8 cellular contexts compared by ENCODE assay signal in the genomic region with DNA sequence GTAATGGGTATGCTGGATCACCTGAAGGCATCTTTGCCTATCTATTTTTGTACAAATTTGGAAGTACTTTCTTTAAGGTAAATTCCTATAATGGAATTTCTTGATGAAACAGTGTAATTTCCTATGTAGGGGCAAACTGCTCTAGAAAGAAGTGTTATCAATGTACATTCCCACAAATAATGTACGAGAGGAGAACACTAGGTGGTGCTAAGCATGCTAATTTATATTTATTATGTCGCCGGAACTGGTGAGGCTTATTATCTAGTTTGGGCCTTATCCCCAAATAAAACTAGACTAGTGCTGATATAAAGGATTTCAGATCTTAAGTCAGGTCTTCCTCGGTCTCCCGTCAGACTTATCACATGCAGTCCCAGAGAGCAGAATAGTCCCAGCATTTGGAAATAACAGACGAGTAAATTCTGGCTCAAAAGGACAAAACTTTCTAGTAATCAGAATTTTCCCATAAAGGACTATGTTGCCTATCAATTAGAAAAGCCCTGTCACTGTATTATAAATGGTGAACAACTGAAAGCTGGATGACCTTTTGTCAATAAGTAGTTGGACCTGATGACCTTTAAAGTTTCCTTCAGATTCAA.
A peak's percentile ranks its signal among the peaks of the same experiment; 100 is the strongest.
DNase-seq lines count a peak whose midpoint lies in the region; ATAC-seq and TF ChIP-seq lines count a peak whose summit lies in the region.

No MANE protein-coding gene starts in this region.

- H3K4me1 ChIP-seq in PC-3 (ENCODE audit: insufficient read depth, low read length) (peaks cover 25% of the 10 kb centered on the region), upper lobe of left lung (peaks cover 2 to 18% (median 8%) of the 10 kb centered on the region in 4 donors)

- CTCF ChIA-PET in PC-3 (lab: Charles Lee): interaction anchor here (0.6 kb wide), 1 partner anchor 1011 kb away, joined by 3 read pairs; no protein-coding TSS in a partner anchor

- WGBS in upper lobe of left lung, 2 donors: 42 to 44% methylated on average over 6 of the region's 6 CpGs

- no peak for TF ChIP-seq EP300 in upper lobe of left lung (IDR thresholded peaks at IDR 0.05)

- no peak overlapping the region for H2AFZ ChIP-seq in PC-3 (ENCODE audit: low read length)

- POLR2A ChIA-PET in PC-3 (lab: Charles Lee; ENCODE audit: unreplicated experiment): no interaction called here

- DNase-seq in SIG-M5 treated with dmso at 0.1 percent for 504 hours (lab: John Stamatoyannopoulos, UW; ENCODE audit: unreplicated experiment) (peak; percentile 39), SIG-M5 (lab: John Stamatoyannopoulos, UW) (no peak), PC-3 (peak; percentile 60), fibroblast of villous mesenchyme (ENCODE audit: low read depth) (peak; percentile 26), upper lobe of left lung (no peak), NCI-H187 treated with DMSO at 0.1 percent for 48 hours (lab: John Stamatoyannopoulos, UW) (no peak)
- no peak for DNase-seq in activated CD4-positive, alpha-beta T cell treated with anti-CD3 and anti-CD28 coated beads, Interleukin-2, amount 50 U/mL, for 1 hour

- intact Hi-C loops in PC-3 (cut with micrococcal nuclease): loop anchor here (1.0 to 5.0 kb wide), 3 partner anchors 34 to 137 kb away; no protein-coding TSS in a partner anchor

- no peak overlapping the region for H3K9ac ChIP-seq in PC-3 (ENCODE audit: low read length)

- peak; percentile 76 for TF ChIP-seq CTCF in PC-3 (conservative IDR thresholded peaks at IDR 0.05; ENCODE audit: low read depth, low read length)
- peak; percentile 45 for TF ChIP-seq CTCF in fibroblast of villous mesenchyme (IDR thresholded peaks at IDR 0.05; ENCODE audit: insufficient read depth, low read depth, low read length)
- TF ChIP-seq CTCF in upper lobe of left lung (IDR thresholded peaks at IDR 0.05): peak in 4 of 6 experiments; percentile 18 to 44 (median 36)

- H3K36me3 ChIP-seq in PC-3 (ENCODE audit: low read depth, low read length) (no peaks in the 10 kb centered on the region), upper lobe of left lung (no peaks in the 10 kb centered on the region)

- no peaks in the 10 kb centered on the region for H3K9me2 ChIP-seq in PC-3 (replicated peaks; ENCODE audit: low read length)

- H4K20me1 ChIP-seq in PC-3 (ENCODE audit: low read length): no peaks in the 10 kb centered on the region

- no peaks in the 10 kb centered on the region for H3K9me3 ChIP-seq in PC-3 (ENCODE audit: low read length)
- no peaks in the 10 kb centered on the region for H3K9me3 ChIP-seq in upper lobe of left lung

- no peak for TF ChIP-seq POLR2A in upper lobe of left lung (IDR thresholded peaks at IDR 0.05)

- H3F3A ChIP-seq in PC-3 (ENCODE audit: low read length, unreplicated experiment): peaks cover 4% of the 10 kb centered on the region

- H3K4me3 ChIP-seq in PC-3 (ENCODE audit: low read length): no peak overlapping the region
- H3K4me3 ChIP-seq in fibroblast of villous mesenchyme (ENCODE audit: low read depth, low read length): no peak overlapping the region
- no peak overlapping the region for H3K4me3 ChIP-seq in upper lobe of left lung

- H3K4me2 ChIP-seq in PC-3 (ENCODE audit: low read length): no peak overlapping the region

- no peaks in the 10 kb centered on the region for H3K79me2 ChIP-seq in PC-3 (ENCODE audit: low read length)

- peak; percentile 28; the same call in 1 of the 2 replicates for ATAC-seq in PC-3
- ATAC-seq in upper lobe of left lung (ENCODE audit: low FRiP score in 2 of 2): no peak
- no peak for ATAC-seq in HG03460 (IDR thresholded peaks at IDR 0.05; ENCODE audit: unreplicated experiment)

- H3K27me3 ChIP-seq in PC-3 (ENCODE audit: low read length) (no peaks in the 10 kb centered on the region), upper lobe of left lung (no peaks in the 10 kb centered on the region)

- no TSS peak for BruUV-seq in PC-3 (replicated peaks; lab: Mats Ljungman, UMichigan)

- H3K27ac ChIP-seq in PC-3 (ENCODE audit: low read length) (no peak overlapping the region), upper lobe of left lung (no peak overlapping the region)

Comparison
In these comparisons a context has a peak if more than half of its experiments do, and no peak if none do; other contexts are left out.
1. DNase-seq: peak in SIG-M5 treated with dmso at 0.1 percent for 504 hours (single experiment), PC-3 (single experiment) and fibroblast of villous mesenchyme (single experiment); none in SIG-M5 (single experiment), upper lobe of left lung (0 of 2), activated CD4-positive, alpha-beta T cell treated with anti-CD3 and anti-CD28 coated beads, Interleukin-2, amount 50 U/mL, for 1 hour (single experiment) and NCI-H187 treated with DMSO at 0.1 percent for 48 hours (single experiment).
2. Peak in every context shown above with its lines, with median percentiles within 50 percentile points of each other: CTCF ChIP-seq.